Comparison of ENCODE assay signal across 12 cellular contexts in the genomic region with DNA sequence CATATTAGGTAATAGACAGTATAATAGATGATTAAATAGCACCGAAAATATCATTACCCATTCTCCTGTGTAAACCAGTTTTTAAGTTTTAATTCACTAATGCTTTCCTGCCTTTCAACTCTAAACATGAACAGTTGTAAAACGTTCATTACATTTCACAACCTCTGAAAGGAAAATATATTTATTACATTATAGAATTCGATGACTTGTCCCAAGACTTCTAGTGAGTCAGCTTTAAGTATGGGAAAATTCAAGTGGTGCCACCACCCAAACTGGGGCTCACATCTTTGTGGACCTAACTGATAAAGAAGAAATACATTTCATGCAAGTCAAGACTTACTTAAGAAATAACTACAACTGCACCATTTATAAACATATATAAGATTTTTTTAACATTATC. TPM values are rescaled to one million over a fixed set of nuclear protein-coding genes. Genes with fewer than 3 reads are reported as not detected.
A peak's percentile ranks its signal among the peaks of the same experiment; 100 is the strongest.
DNase-seq lines count a peak whose midpoint lies in the region; ATAC-seq and TF ChIP-seq lines count a peak whose summit lies in the region.
"Had no signal": no experiment of that assay in that cellular context is flagged by ENCODE, and none has a peak within 500 bp of the region (broad histone marks: within the 10 kb centered on the region; RNA-seq: fewer than 3 reads in every experiment).

No MANE protein-coding gene starts in this region.

- TF ChIP-seq EP300 in ovary (IDR thresholded peaks at IDR 0.05): no peak

- H3K4me1 Mint-ChIP-seq in stimulated activated naive CD8-positive, alpha-beta T cell treated with anti-CD3 and anti-CD28 coated beads, Interleukin-15, amount 100 ng/mL, for 72 hours: peaks cover 37% of the 10 kb centered on the region

- no peaks in the 10 kb centered on the region for H3K4me1 ChIP-seq in cardiac muscle cell (ENCODE audit: low read depth)
- peaks cover 5% of the 10 kb centered on the region for H3K4me1 ChIP-seq in testis
- no peaks in the 10 kb centered on the region for H3K4me1 ChIP-seq in ovary (ENCODE audit: insufficient read depth)

- H3K27ac Mint-ChIP-seq in stimulated activated naive CD8-positive, alpha-beta T cell treated with anti-CD3 and anti-CD28 coated beads, Interleukin-15, amount 100 ng/mL, for 72 hours: no peak overlapping the region

- TF ChIP-seq POLR2A in testis (IDR thresholded peaks at IDR 0.05): no peak
- TF ChIP-seq POLR2A in ovary (IDR thresholded peaks at IDR 0.05): no peak

- H3K27ac ChIP-seq in cardiac muscle cell (no peak overlapping the region), VCaP (peak overlapping the region; percentile 88; the same call in 1 of the 2 replicates), testis (no peak overlapping the region), ovary (no peak overlapping the region)
- H3K27ac ChIP-seq: pancreas had no signal

- H3K4me3 Mint-ChIP-seq in stimulated activated naive CD8-positive, alpha-beta T cell treated with anti-CD3 and anti-CD28 coated beads, Interleukin-15, amount 100 ng/mL, for 72 hours: peak overlapping the region in 1 of 2 donors; percentile 99

- H3K4me3 ChIP-seq in cardiac muscle cell (peak overlapping the region; percentile 50), testis (no peak overlapping the region), ovary (no peak overlapping the region)
- H3K4me3 ChIP-seq: pancreas had no signal

- no peak for TF ChIP-seq CTCF in cardiac muscle cell (IDR thresholded peaks at IDR 0.05; ENCODE audit: low read depth, low read length)
- no peak for TF ChIP-seq CTCF in VCaP (conservative IDR thresholded peaks at IDR 0.05)
- no peak for TF ChIP-seq CTCF in testis (IDR thresholded peaks at IDR 0.05)
- no peak for TF ChIP-seq CTCF in ovary (IDR thresholded peaks at IDR 0.05)

- no peaks in the 10 kb centered on the region for H3K27me3 Mint-ChIP-seq in stimulated activated naive CD8-positive, alpha-beta T cell treated with anti-CD3 and anti-CD28 coated beads, Interleukin-15, amount 100 ng/mL, for 72 hours

- no peaks in the 10 kb centered on the region for H3K9me3 Mint-ChIP-seq in stimulated activated naive CD8-positive, alpha-beta T cell treated with anti-CD3 and anti-CD28 coated beads, Interleukin-15, amount 100 ng/mL, for 72 hours

- no peaks in the 10 kb centered on the region for H3K36me3 ChIP-seq in cardiac muscle cell
- no peaks in the 10 kb centered on the region for H3K36me3 ChIP-seq in testis (ENCODE audit: low read depth, missing control alignments)
- no peaks in the 10 kb centered on the region for H3K36me3 ChIP-seq in ovary
- H3K36me3 ChIP-seq: pancreas had no signal

- no peaks in the 10 kb centered on the region for H3K27me3 ChIP-seq in cardiac muscle cell
- H3K27me3 ChIP-seq in testis: no peaks in the 10 kb centered on the region
- H3K27me3 ChIP-seq in ovary: no peaks in the 10 kb centered on the region
- H3K27me3 ChIP-seq: pancreas had no signal

- intact Hi-C loops in left ventricle myocardium superior (cut with micrococcal nuclease): no loop called here
- intact Hi-C loops in testis (cut with DNase I; ENCODE audit: low total_unique reads): no loop called here
- intact Hi-C loops in ovary (cut with DNase I): no loop called here

- 62 to 71% methylated on average over 3 of the region's 3 CpGs for WGBS in testis, 2 donors
- WGBS in ovary, 3 donors: 56 to 71% (median 69%) methylated on average over 3 of the region's 3 CpGs

- no peak for ATAC-seq in left ventricle myocardium superior
- no peak for ATAC-seq in stimulated activated naive CD8-positive, alpha-beta T cell treated with anti-CD3 and anti-CD28 coated beads, Interleukin-15, amount 100 ng/mL, for 72 hours
- ATAC-seq: HepG2, pancreas had no signal

- peak in 1 of 2 donors; percentile 20 for DNase-seq in cardiac muscle cell (ENCODE audit: low read depth in 1 of 2, low spot score in 1 of 2)
- no peak for DNase-seq in left ventricle myocardium superior
- peak; percentile 26 for DNase-seq in fibroblast of gingiva (ENCODE audit: low read depth)
- no peak for DNase-seq in foreskin melanocyte
- DNase-seq in stimulated activated naive CD8-positive, alpha-beta T cell treated with anti-CD3 and anti-CD28 coated beads, Interleukin-15, amount 100 ng/mL, for 72 hours: no peak
- no peak for DNase-seq in testis
- DNase-seq in ovary: no peak
- DNase-seq: Caco-2, NCI-H446 treated with DMSO at 0.1 percent for 48 hours, pancreas had no signal

- H3K9me3 ChIP-seq in cardiac muscle cell (ENCODE audit: low read depth): no peaks in the 10 kb centered on the region
- H3K9me3 ChIP-seq in testis: no peaks in the 10 kb centered on the region
- H3K9me3 ChIP-seq in ovary: no peaks in the 10 kb centered on the region
- H3K9me3 ChIP-seq: Caco-2, pancreas had no signal

RNA-seq across cellular contexts. Expression of gene TRIM59, which starts 2.0 kb away (rescaled TPM):
- 3.2 and 15.5 TPM in 2 replicates for total RNA-seq in cardiac muscle cell
- 11.1 and 32.3 TPM in 2 replicates for polyA plus RNA-seq in cardiac muscle cell
- 0.40 TPM for total RNA-seq in left ventricle myocardium superior
- 10 to 100 TPM in 1 of 2 donors, 1 to 10 TPM in 1; 9.1 to 20.6 TPM for total RNA-seq in testis
- 13.9 TPM for polyA plus RNA-seq in testis (ENCODE audit: insufficient read depth, low read depth, low replicate concordance)
- total RNA-seq in ovary: 1 to 10 TPM; 1.6 to 4.8 (median 2.1) TPM
- 1 to 10 TPM; 1.4 to 2.6 TPM for polyA plus RNA-seq in ovary

RNA-seq across cellular contexts. Expression of gene SMC4, which starts 48.1 kb away (rescaled TPM):
- total RNA-seq in cardiac muscle cell (33.3 and 91.6 TPM in 2 replicates), left ventricle myocardium superior (19.4 TPM), testis (100 to 1,000 TPM; 111 to 124 TPM), ovary (10 to 100 TPM; 12.6 to 24.4 (median 18.0) TPM)
- polyA plus RNA-seq in cardiac muscle cell (63.0 and 142 TPM in 2 replicates), testis (ENCODE audit: insufficient read depth, low read depth, low replicate concordance) (19.5 TPM), ovary (10 to 100 TPM in 1 of 2 donors, 1 to 10 TPM in 1; 8.9 to 28.2 TPM)

RNA-seq across cellular contexts. Expression of gene IFT80, which starts 48.5 kb away (rescaled TPM):
- total RNA-seq in cardiac muscle cell (30.1 and 42.5 TPM in 2 replicates), left ventricle myocardium superior (9.8 TPM), testis (10 to 100 TPM; 55.4 to 74.9 TPM), ovary (10 to 100 TPM; 22.7 to 39.6 (median 29.8) TPM)
- polyA plus RNA-seq in cardiac muscle cell (24.1 and 25.0 TPM in 2 replicates), testis (ENCODE audit: insufficient read depth, low read depth, low replicate concordance) (32.0 TPM), ovary (10 to 100 TPM; 16.8 to 19.4 TPM)
